9 cellular contexts compared by ENCODE assay signal in the genomic region with DNA sequence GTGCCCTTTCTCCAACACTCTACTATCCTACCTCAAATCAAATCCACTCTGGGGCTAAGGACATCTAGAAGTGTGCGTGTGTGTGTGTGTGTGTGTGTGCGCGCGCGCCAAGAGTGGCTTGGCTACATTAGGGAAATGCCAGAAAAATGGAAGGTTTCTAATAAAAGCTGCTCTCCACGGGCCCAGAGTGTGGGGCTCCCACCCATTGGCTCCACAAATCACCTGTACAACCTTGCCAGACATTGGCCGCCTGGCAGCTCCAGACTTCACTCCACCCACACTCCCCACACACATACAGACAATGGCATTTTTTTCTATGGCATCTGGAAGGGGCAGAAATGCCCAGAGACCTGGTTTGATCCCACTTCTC. TPM values are rescaled to one million over a fixed set of nuclear protein-coding genes. Genes with fewer than 3 reads are reported as not detected.
DNase-seq lines count a peak whose midpoint lies in the region; ATAC-seq and TF ChIP-seq lines count a peak whose summit lies in the region.
"Had no signal": no experiment of that assay in that cellular context is flagged by ENCODE, and none has a peak within 500 bp of the region (broad histone marks: within the 10 kb centered on the region; RNA-seq: fewer than 3 reads in every experiment).

No MANE protein-coding gene starts in this region.

- no peaks in the 10 kb centered on the region for H3K27me3 ChIP-seq in ascending aorta

- TF ChIP-seq CTCF in ascending aorta (IDR thresholded peaks at IDR 0.05): no peak

- intact Hi-C loops in ascending aorta (cut with DNase I): no loop called here

- DNase-seq in activated naive CD4-positive, alpha-beta T cell treated with anti-CD3 and anti-CD28 coated beads, Interleukin-2, amount 50 U/mL, for 16 hours: peak; percentile 11
- DNase-seq in activated naive CD4-positive, alpha-beta T cell treated with Interleukin-2 at 50 U/mL for 16 hours: no peak
- no peak for DNase-seq in ascending aorta (ENCODE audit: low spot score in 2 of 2)
- DNase-seq in memory B cell (ENCODE audit: low spot score in 2 of 2): no peak
- no peak for DNase-seq in G401 (ENCODE audit: low spot score)

- in situ Hi-C loops in G401 (cut with HindIII; ENCODE audit: low sequenced_read_pairs): no loop called here

- no peak for ATAC-seq in memory B cell (ENCODE audit: low read depth)
- no peak for ATAC-seq in GM19452 (IDR thresholded peaks at IDR 0.05; ENCODE audit: unreplicated experiment)
- ATAC-seq in GM19324 (IDR thresholded peaks at IDR 0.05; ENCODE audit: low FRiP score, unreplicated experiment): no peak

- H3K27ac ChIP-seq in ascending aorta (peak overlapping the region; percentile 79 to 93), urinary bladder (ENCODE audit: low read depth) (no peak overlapping the region)

- peaks cover 6% of the 10 kb centered on the region for H3K4me1 Mint-ChIP-seq in memory B cell

- no peak overlapping the region for H3K27ac Mint-ChIP-seq in memory B cell

- peak overlapping the region; percentile 74 for H3K4me3 Mint-ChIP-seq in memory B cell

- H3K4me3 ChIP-seq in ascending aorta: peak overlapping the region; percentile 64 to 93
- peak overlapping the region; percentile 42 for H3K4me3 ChIP-seq in urinary bladder (ENCODE audit: low read depth, low read length)

- H3K36me3 ChIP-seq in ascending aorta: no peaks in the 10 kb centered on the region
- no peaks in the 10 kb centered on the region for H3K36me3 ChIP-seq in urinary bladder (ENCODE audit: insufficient read depth)

- peaks cover 10% of the 10 kb centered on the region for H3K27me3 Mint-ChIP-seq in memory B cell

- no peaks in the 10 kb centered on the region for H3K36me3 Mint-ChIP-seq in memory B cell

- H3K9me3 Mint-ChIP-seq in memory B cell: no peaks in the 10 kb centered on the region

- H3K9me3 ChIP-seq in ascending aorta: no peaks in the 10 kb centered on the region

- H3K4me1 ChIP-seq in ascending aorta (peaks cover 0 to 4% of the 10 kb centered on the region in 2 donors), urinary bladder (ENCODE audit: insufficient read depth) (no peaks in the 10 kb centered on the region)

- 79% methylated on average over 7 of the region's 7 CpGs for WGBS in urinary bladder

RNA-seq across cellular contexts. Expression of a gene that starts 30.3 kb away (rescaled TPM):
- total RNA-seq in ascending aorta (not detected), urinary bladder (2.0 TPM)
- 0.75 TPM for polyA plus RNA-seq in urinary bladder
- total RNA-seq in G401 (2014; rRNA removed; shearing (Covaris generic)): 3.5 and 4.1 TPM in 2 replicates

RNA-seq across cellular contexts. Expression of a gene that starts 50.4 kb away (rescaled TPM):
- 35.1 TPM for total RNA-seq in ascending aorta
- 3.0 TPM for total RNA-seq in urinary bladder
- polyA plus RNA-seq in urinary bladder: 11.7 TPM
- total RNA-seq in G401 (2014; rRNA removed; shearing (Covaris generic)): 0.14 TPM in 1 of 2 replicates, not detected in the other
- total RNA-seq: myocyte had no signal

RNA-seq across cellular contexts. Expression of a gene that starts 50.5 kb away (rescaled TPM):
- total RNA-seq in ascending aorta (not detected), urinary bladder (0.42 TPM)
- polyA plus RNA-seq in urinary bladder: 4.7 TPM
- not detected in 2 replicates for total RNA-seq in G401 (2014; rRNA removed; shearing (Covaris generic))
- total RNA-seq: myocyte had no signal
